ENCODE assay signal across 8 cellular contexts in the genomic region with DNA sequence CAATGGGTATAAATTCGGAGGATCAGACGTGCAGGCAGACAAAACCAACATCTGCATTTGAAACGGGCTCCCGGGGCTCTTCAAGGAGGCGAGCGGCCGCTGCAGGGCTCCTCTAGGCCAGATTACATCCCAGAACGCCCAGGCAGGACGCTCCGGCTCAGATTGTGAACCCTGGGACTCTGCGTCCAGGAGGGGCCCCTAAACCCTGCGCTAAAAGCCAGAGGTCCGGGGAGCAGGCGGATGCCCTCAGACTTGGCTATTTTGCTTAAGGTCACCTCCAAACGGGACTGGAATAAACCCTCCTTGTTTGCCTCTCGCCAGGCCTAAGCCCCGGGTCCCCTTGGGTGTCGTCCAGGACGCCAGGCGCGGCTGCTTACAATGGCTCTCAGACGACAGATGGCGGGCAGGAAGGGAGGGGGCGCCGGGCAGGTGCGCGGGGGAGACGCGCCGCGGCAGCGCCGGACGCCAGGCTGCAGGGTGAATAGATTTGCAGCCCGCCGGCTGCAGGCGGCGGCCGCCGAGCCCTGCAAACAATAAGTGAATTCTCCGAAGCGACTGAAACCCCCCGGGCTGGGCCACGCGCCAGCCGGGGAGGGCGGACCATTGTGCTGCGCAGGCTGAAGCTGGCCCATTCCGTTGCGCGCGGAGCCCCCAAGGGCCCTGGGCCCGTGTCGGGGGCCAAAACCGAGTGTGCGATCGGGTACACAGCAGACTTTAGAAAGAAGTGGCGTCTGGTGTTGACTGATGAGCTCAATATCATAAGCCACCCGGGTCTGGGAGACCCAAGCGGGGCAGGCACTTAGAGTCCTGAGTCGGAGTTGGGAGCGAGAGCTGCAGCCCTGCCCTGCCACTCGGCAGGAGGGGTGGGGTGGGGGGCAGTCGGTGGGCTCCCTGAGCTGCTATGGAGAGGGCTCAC. TPM values are rescaled to one million over a fixed set of nuclear protein-coding genes. Genes with fewer than 3 reads are reported as not detected.
DNase-seq lines count a peak whose midpoint lies in the region; ATAC-seq and TF ChIP-seq lines count a peak whose summit lies in the region.

No MANE protein-coding gene starts in this region.

- H3K9me3 Mint-ChIP-seq in T-cell, result peaks cover 5 to 16% (median 7%) of the 10 kb centered on the region in 3 donors

- H3K9ac ChIP-seq in endocrine pancreas (ENCODE audit: control insufficient read depth, insufficient read depth, low read length), result peak overlapping the region; percentile 84

- H3K27ac ChIP-seq in mesodermal cell (ENCODE audit: low read depth, low read length, severe bottlenecking) (peak overlapping the region; percentile 24), vagina (no peak overlapping the region)

- WGBS in mesodermal cell (ENCODE audit: insufficient coverage in 2 of 2), 2 experiments, result 5 to 6% methylated on average over 53 to 55 of the region's 64 CpGs

- TF ChIP-seq CTCF in vagina (IDR thresholded peaks at IDR 0.05), result no peak

- ATAC-seq in T-cell (replicated peaks in 1 of 4), result no peak

- H3K36me3 ChIP-seq in endocrine pancreas (ENCODE audit: control insufficient read depth, insufficient read depth, low read length) (no peaks in the 10 kb centered on the region), mesodermal cell (ENCODE audit: control insufficient read depth, insufficient read depth, low read length) (no peaks in the 10 kb centered on the region), vagina (no peaks in the 10 kb centered on the region)

- no peak for TF ChIP-seq POLR2A in vagina (IDR thresholded peaks at IDR 0.05)

- peaks cover 2% of the 10 kb centered on the region for H3K9me3 ChIP-seq in endocrine pancreas (ENCODE audit: control insufficient read depth, low read length)
- H3K9me3 ChIP-seq in mesodermal cell (ENCODE audit: control insufficient read depth, low read length), result peaks cover 15% of the 10 kb centered on the region
- no peaks in the 10 kb centered on the region for H3K9me3 ChIP-seq in vagina

- peaks cover 62 to 69% of the 10 kb centered on the region in 2 donors for H3K27me3 Mint-ChIP-seq in T-cell

- CTCF ChIA-PET in T-cell (lab: Charles Lee), result no interaction called here

- peak overlapping the region in 1 of 3 donors; percentile 50 for H3K4me3 Mint-ChIP-seq in T-cell

- H3K4me3 ChIP-seq in endocrine pancreas (ENCODE audit: control insufficient read depth, insufficient read depth, low read length), result no peak overlapping the region
- H3K4me3 ChIP-seq in mesodermal cell (ENCODE audit: extremely low read depth, insufficient read depth, low read length, poor library complexity, severe bottlenecking), result peak overlapping the region; percentile 29
- H3K4me3 ChIP-seq in vagina, result peak overlapping the region; percentile 40 to 52

- H3K4me1 ChIP-seq in endocrine pancreas (ENCODE audit: control insufficient read depth, insufficient read depth, low read length) (no peaks in the 10 kb centered on the region), mesodermal cell (ENCODE audit: control insufficient read depth, insufficient read depth, low read length, poor library complexity, severe bottlenecking) (peaks cover 7% of the 10 kb centered on the region), vagina (peaks cover 16% of the 10 kb centered on the region)

- H3K36me3 Mint-ChIP-seq in T-cell, result no peaks in the 10 kb centered on the region

- H3K27me3 ChIP-seq in endocrine pancreas (ENCODE audit: control insufficient read depth, insufficient read depth, low read length) (no peaks in the 10 kb centered on the region), vagina (no peaks in the 10 kb centered on the region)

- DNase-seq in C1 segment of cervical spinal cord (lab: John Stamatoyannopoulos, UW) (peak in 12 of 14 donors; percentile 43 to 82 (median 64)), NCI-H2227 (lab: John Stamatoyannopoulos, UW; ENCODE audit: unreplicated experiment) (peak; percentile 66), vagina (ENCODE audit: extremely low spot score in 2 of 2) (no peak), SIG-M5 (lab: John Stamatoyannopoulos, UW) (no peak), COLO829 (ENCODE audit: low spot score) (no peak), T-cell (no peak)

- POLR2A ChIA-PET in T-cell (lab: Charles Lee), result no interaction called here

- H3K4me1 Mint-ChIP-seq in T-cell, result peaks cover 0 to 8% (median 4%) of the 10 kb centered on the region in 3 donors

- no peak overlapping the region for H3K27ac Mint-ChIP-seq in T-cell

- intact Hi-C loops in vagina (cut with DNase I), result no loop called here

RNA-seq across cellular contexts. Expression of a gene that starts 32.3 kb away (rescaled TPM):
- 59.7 TPM for polyA plus RNA-seq in mesodermal cell (2013, experiment 1 of 2)
- polyA plus RNA-seq in mesodermal cell (2013, experiment 2 of 2), result 50.8 TPM
- total RNA-seq in vagina (60.6 TPM), T-cell (under 1 TPM in 3 of 5 donors, not detected in 2; 0.20 to 0.96 (median 0.76) TPM)

Comparison
In these comparisons a context has a peak if more than half of its experiments do, and no peak if none do; other contexts are left out.
1. DNase-seq: peak in C1 segment of cervical spinal cord (12 of 14) and NCI-H2227 (single experiment); none in vagina (0 of 2), SIG-M5 (single experiment), COLO829 (single experiment) and T-cell (0 of 34).
2. RNA of a gene that starts 32.3 kb away (total RNA-seq): 60.6 TPM in vagina (single experiment); 0.20 to 0.96 TPM in T-cell; every median in the first group is over 10 times any median in the second.